18 cellular contexts compared by ENCODE assay signal in the genomic region with DNA sequence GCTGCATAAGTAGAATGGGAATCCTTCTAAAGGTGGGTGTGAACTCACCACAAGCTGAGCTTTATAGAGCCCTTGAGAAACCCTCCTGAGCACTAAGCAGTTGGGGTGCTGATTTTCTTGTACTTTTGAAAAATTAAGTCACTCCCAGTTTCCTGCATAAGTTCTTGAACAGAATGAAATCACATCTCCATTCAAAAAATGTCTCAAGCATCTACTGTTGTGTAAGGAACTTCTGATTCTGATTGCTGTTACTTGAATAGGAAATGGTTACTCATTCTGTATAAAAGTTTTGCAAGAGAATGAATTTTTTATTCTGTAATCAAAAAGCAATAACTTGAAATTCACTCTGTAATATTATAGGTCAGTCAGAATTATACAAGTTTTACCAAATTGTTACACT.
"Had no signal": no experiment of that assay in that cellular context is flagged by ENCODE, and none has a peak within 500 bp of the region (broad histone marks: within the 10 kb centered on the region; RNA-seq: fewer than 3 reads in every experiment).

No MANE protein-coding gene starts in this region.

- ATAC-seq: body of pancreas, lower lobe of right lung had no signal

- H3K4me1 ChIP-seq: adrenal gland, body of pancreas had no signal

- H3K27me3 ChIP-seq: adrenal gland, body of pancreas, right atrium auricular region, transverse colon had no signal

- H3K4me3 ChIP-seq: adrenal gland, body of pancreas, lower lobe of right lung, right atrium auricular region, transverse colon had no signal

- H3K9me3 ChIP-seq: adrenal gland, body of pancreas, lower lobe of right lung, right atrium auricular region, transverse colon had no signal

- H3K27ac ChIP-seq: adrenal gland, body of pancreas, lower lobe of right lung, right atrium auricular region, transverse colon had no signal

- DNase-seq: activated CD4-positive, alpha-beta T cell treated with anti-CD3 and anti-CD28 coated beads, Interleukin-2, amount 50 U/mL, for 48 hours; activated naive CD4-positive, alpha-beta T cell treated with anti-CD3 and anti-CD28 coated beads, Interleukin-2, amount 50 U/mL, for 16 hours; adrenal gland; body of pancreas; central memory CD4-positive, alpha-beta T cell; cortex of kidney; effector CD8-positive, alpha-beta T cell; hypothalamus; kidney glomerular epithelial cell; lower lobe of right lung; nephron progenitor cell; occipital lobe; small intestine; stimulated activated CD4-positive, alpha-beta T cell treated with anti-CD3 and anti-CD28 coated beads, Interleukin-4, amount 100 ng/mL, for 24 hours; stimulated activated naive CD4-positive, alpha-beta T cell; substantia nigra; transverse colon had no signal
